Comparison of ENCODE assay signal across 8 cellular contexts in genomic region chr15:33309602-33310276, GRCh38. TPM values are rescaled to one million over a fixed set of nuclear protein-coding genes. Genes with fewer than 3 reads are reported as not detected.
DNase-seq lines count a peak whose midpoint lies in the region; ATAC-seq and TF ChIP-seq lines count a peak whose summit lies in the region.

No MANE protein-coding gene starts in this region.

- no peak overlapping the region for H3K18ac ChIP-seq in neuronal stem cell (ENCODE audit: low read length)

- H2AFZ ChIP-seq in MM.1S (ENCODE audit: low read length) (no peak overlapping the region), neuronal stem cell (ENCODE audit: low read length) (peak overlapping the region; percentile 92)

- no peak overlapping the region for H2BK12ac ChIP-seq in neuronal stem cell (ENCODE audit: low read length)

- H3K4me3 ChIP-seq in GM12865 (ENCODE audit: low read depth, low read length) (no peak overlapping the region), MM.1S (ENCODE audit: low read length) (no peak overlapping the region), neuronal stem cell (ENCODE audit: low read length in 2 of 2) (no peak overlapping the region)

- H3K9me3 ChIP-seq in MM.1S (replicated peaks; ENCODE audit: insufficient read depth, low read length), result no peaks in the 10 kb centered on the region
- no peaks in the 10 kb centered on the region for H3K9me3 ChIP-seq in neuronal stem cell (replicated peaks in 1 of 2; ENCODE audit: control insufficient read depth in 2 of 2, insufficient read depth in 1 of 2, low read depth in 1 of 2, low read length in 2 of 2)

- TF ChIP-seq CTCF in GM12865 (IDR thresholded peaks at IDR 0.05; ENCODE audit: insufficient read depth, low read depth, low read length, missing control alignments) (peak; percentile 47), MM.1S (IDR thresholded peaks at IDR 0.05; ENCODE audit: low read length) (peak; percentile 31)

- H3K79me2 ChIP-seq in MM.1S (ENCODE audit: low read length), result no peaks in the 10 kb centered on the region

- H3K4me2 ChIP-seq in MM.1S (ENCODE audit: low read depth, low read length) (no peak overlapping the region), neuronal stem cell (ENCODE audit: insufficient read depth, low read length, poor library complexity, severe bottlenecking) (peak overlapping the region; percentile 90)

- no peak overlapping the region for H2AK5ac ChIP-seq in neuronal stem cell (ENCODE audit: low read depth, low read length)

- H3K9me2 ChIP-seq in MM.1S (replicated peaks; ENCODE audit: insufficient read depth, low read length), result no peaks in the 10 kb centered on the region

- ATAC-seq in GM18870 (IDR thresholded peaks at IDR 0.05; ENCODE audit: unreplicated experiment) (no peak), HG02763 (IDR thresholded peaks at IDR 0.05; ENCODE audit: unreplicated experiment) (no peak)

- H3K9ac ChIP-seq in MM.1S (ENCODE audit: low read length) (no peak overlapping the region), neuronal stem cell (ENCODE audit: low read depth, low read length, poor library complexity) (no peak overlapping the region)

- H2BK15ac ChIP-seq in neuronal stem cell (ENCODE audit: low read length), result no peak overlapping the region

- peaks cover 15% of the 10 kb centered on the region; the same call in 1 of the 2 replicates for H3K27me3 ChIP-seq in MM.1S (replicated peaks; ENCODE audit: insufficient read depth, low read length)
- H3K27me3 ChIP-seq in neuronal stem cell (ENCODE audit: control insufficient read depth in 3 of 3, insufficient read depth in 3 of 3, low read depth in 1 of 3, low read length in 3 of 3), result peaks cover 0 to 49% (median 12%) of the 10 kb centered on the region in 3 experiments

- H2BK5ac ChIP-seq in neuronal stem cell (ENCODE audit: low read length), result peak overlapping the region; percentile 71

- H3K23ac ChIP-seq in neuronal stem cell (ENCODE audit: low read depth, low read length, poor library complexity), result no peak overlapping the region

- H2BK120ac ChIP-seq in neuronal stem cell (ENCODE audit: low read depth, low read length), result no peak overlapping the region

- H3K14ac ChIP-seq in neuronal stem cell (ENCODE audit: low read length), result no peak overlapping the region

- no peaks in the 10 kb centered on the region for H3K4me1 ChIP-seq in MM.1S (ENCODE audit: low read length)
- H3K4me1 ChIP-seq in neuronal stem cell (ENCODE audit: control insufficient read depth in 2 of 2, insufficient read depth in 1 of 2, low read depth in 1 of 2, low read length in 2 of 2), result no peaks in the 10 kb centered on the region

- no peak overlapping the region for H4K91ac ChIP-seq in neuronal stem cell (ENCODE audit: low read depth, low read length, poor library complexity)

- H3K27ac ChIP-seq in MM.1S (ENCODE audit: low read length) (no peak overlapping the region), neuronal stem cell (replicated peaks; ENCODE audit: low read length) (no peak overlapping the region)

- no peaks in the 10 kb centered on the region for H3K79me1 ChIP-seq in neuronal stem cell (ENCODE audit: low read depth, low read length)

- H4K8ac ChIP-seq in neuronal stem cell (ENCODE audit: low read depth, low read length), result no peak overlapping the region

- H3K36me3 ChIP-seq in MM.1S (replicated peaks; ENCODE audit: insufficient read depth, low read length) (no peaks in the 10 kb centered on the region), neuronal stem cell (replicated peaks in 1 of 2; ENCODE audit: control insufficient read depth in 2 of 2, insufficient read depth in 2 of 2, low read length in 2 of 2) (no peaks in the 10 kb centered on the region)

- no peaks in the 10 kb centered on the region for H3F3A ChIP-seq in MM.1S (ENCODE audit: insufficient read depth, low read length)

- H4K20me1 ChIP-seq in MM.1S (ENCODE audit: insufficient read depth, low read length), result no peaks in the 10 kb centered on the region

- DNase-seq in GM12865 (ENCODE audit: low read depth) (peak; percentile 70), MM.1S (peak; percentile 11), dermis blood vessel endothelial cell (peak; percentile 28), neuronal stem cell (ENCODE audit: low spot score) (peak; percentile 38), NCI-H2029 (lab: John Stamatoyannopoulos, UW) (no peak), activated T-cell treated with anti-CD3 and anti-CD28 coated beads for 4 hours (no peak)

- WGBS in neuronal stem cell (ENCODE audit: extremely low coverage in 2 of 2, insufficient read length in 2 of 2, insufficient replicate concordance in 1 of 2), 2 donors, result no CpG with 5 or more reads among the region's 7 CpGs

- no peak overlapping the region for H3K4ac ChIP-seq in neuronal stem cell (ENCODE audit: low read length)

RNA-seq across cellular contexts. Expression of gene RYR3, which starts 1.0 kb away (rescaled TPM):
- total RNA-seq in dermis blood vessel endothelial cell, result 0.05 TPM in 1 of 2 replicates, not detected in the other
- 0.96 TPM for polyA plus RNA-seq in neuronal stem cell (2013, experiment 1 of 2)
- polyA plus RNA-seq in neuronal stem cell (2013, experiment 2 of 2), result 0.83 TPM

Comparison
In these comparisons a context has a peak if more than half of its experiments do, and no peak if none do; other contexts are left out.
1. DNase-seq: peak in GM12865 (single experiment), MM.1S (single experiment), dermis blood vessel endothelial cell (single experiment) and neuronal stem cell (single experiment); none in NCI-H2029 (single experiment) and activated T-cell treated with anti-CD3 and anti-CD28 coated beads for 4 hours (single experiment).